In genomic region chr6:56804996-56805395, GRCh38 we compare ENCODE assay signal across 13 cellular contexts.
DNase-seq lines count a peak whose midpoint lies in the region; ATAC-seq and TF ChIP-seq lines count a peak whose summit lies in the region.
"Had no signal": no experiment of that assay in that cellular context is flagged by ENCODE, and none has a peak within 500 bp of the region (broad histone marks: within the 10 kb centered on the region; RNA-seq: fewer than 3 reads in every experiment).

No MANE protein-coding gene starts in this region.

- TF ChIP-seq CTCF in AG10803 (conservative IDR thresholded peaks at IDR 0.05; ENCODE audit: low read length) (no peak), chondrocyte (IDR thresholded peaks at IDR 0.05) (no peak), colonic mucosa (IDR thresholded peaks at IDR 0.05) (no peak)

- H3K4me1 Mint-ChIP-seq in chondrocyte (ENCODE audit: low read depth): peaks cover 75% of the 10 kb centered on the region
- H3K4me1 Mint-ChIP-seq: activated CD4-positive, alpha-beta T cell treated with anti-CD3 and anti-CD28 coated beads, Interleukin-2, amount 10 ng/mL, durations not matched to agents 24 days and 14 days; natural killer cell had no signal

- no peaks in the 10 kb centered on the region for H3K9me3 Mint-ChIP-seq in chondrocyte (ENCODE audit: low read depth)
- H3K9me3 Mint-ChIP-seq: activated CD4-positive, alpha-beta T cell treated with anti-CD3 and anti-CD28 coated beads, Interleukin-2, amount 10 ng/mL, durations not matched to agents 24 days and 14 days; natural killer cell; stimulated activated naive CD8-positive, alpha-beta T cell treated with anti-CD3 and anti-CD28 coated beads, Interleukin-15, Interleukin-2, amounts not matched to agents 100 ng/mL and 50 ng/mL, for 24 hours had no signal

- H3K27ac Mint-ChIP-seq in chondrocyte (ENCODE audit: unreplicated experiment): peak overlapping the region; percentile 86
- H3K27ac Mint-ChIP-seq: activated CD4-positive, alpha-beta T cell treated with anti-CD3 and anti-CD28 coated beads, Interleukin-2, amount 10 ng/mL, durations not matched to agents 24 days and 14 days; natural killer cell; stimulated activated naive CD8-positive, alpha-beta T cell treated with anti-CD3 and anti-CD28 coated beads, Interleukin-15, Interleukin-2, amounts not matched to agents 100 ng/mL and 50 ng/mL, for 24 hours had no signal

- H3K27me3 Mint-ChIP-seq in chondrocyte (ENCODE audit: low read depth): no peaks in the 10 kb centered on the region
- H3K27me3 Mint-ChIP-seq: stimulated activated naive CD8-positive, alpha-beta T cell treated with anti-CD3 and anti-CD28 coated beads, Interleukin-15, Interleukin-2, amounts not matched to agents 100 ng/mL and 50 ng/mL, for 24 hours had no signal

- H3K27me3 ChIP-seq in MG63 (no peaks in the 10 kb centered on the region), colonic mucosa (no peaks in the 10 kb centered on the region), H7 (ENCODE audit: control insufficient read depth, insufficient read depth, low read length) (no peaks in the 10 kb centered on the region)
- H3K27me3 ChIP-seq: BLaER1 treated with 17β-estradiol and CSF1 and Interleukin-3, amounts not matched to agents 10 nM and 100 nM had no signal

- DNase-seq in AG10803 (ENCODE audit: low read depth) (peak; percentile 64), MG63 (peak; percentile 25), chondrocyte (ENCODE audit: low spot score) (no peak), lung microvascular endothelial cell (ENCODE audit: low read depth in 2 of 2) (peak; percentile 38 to 88), head of caudate nucleus (no peak), colonic mucosa (no peak), H7 (no peak)
- DNase-seq: activated CD4-positive, alpha-beta T cell treated with anti-CD3 and anti-CD28 coated beads, Interleukin-2, amount 10 ng/mL, durations not matched to agents 24 days and 14 days; cortex of kidney; natural killer cell had no signal

- H3K4me3 Mint-ChIP-seq in chondrocyte (ENCODE audit: unreplicated experiment): no peak overlapping the region
- H3K4me3 Mint-ChIP-seq: activated CD4-positive, alpha-beta T cell treated with anti-CD3 and anti-CD28 coated beads, Interleukin-2, amount 10 ng/mL, durations not matched to agents 24 days and 14 days; natural killer cell; stimulated activated naive CD8-positive, alpha-beta T cell treated with anti-CD3 and anti-CD28 coated beads, Interleukin-15, Interleukin-2, amounts not matched to agents 100 ng/mL and 50 ng/mL, for 24 hours had no signal

- no peak overlapping the region for H3K27ac ChIP-seq in colonic mucosa
- H3K27ac ChIP-seq: BLaER1 treated with 17β-estradiol and CSF1 and Interleukin-3, amounts not matched to agents 10 nM and 100 nM had no signal

- H3K9me3 ChIP-seq in MG63 (no peaks in the 10 kb centered on the region), colonic mucosa (no peaks in the 10 kb centered on the region)
- H3K9me3 ChIP-seq: BLaER1 treated with 17β-estradiol and CSF1 and Interleukin-3, amounts not matched to agents 10 nM and 100 nM had no signal

- ATAC-seq in GM21390 (IDR thresholded peaks at IDR 0.05; ENCODE audit: unreplicated experiment): no peak
- ATAC-seq: natural killer cell had no signal

- intact Hi-C loops in head of caudate nucleus (cut with DNase I): no loop called here
- intact Hi-C loops in colonic mucosa (cut with DNase I): no loop called here

- H3K4me1 ChIP-seq in colonic mucosa: no peaks in the 10 kb centered on the region

- H3K9ac ChIP-seq in colonic mucosa (ENCODE audit: low read depth in 2 of 2, low read length in 2 of 2): no peak overlapping the region
- H3K9ac ChIP-seq: BLaER1 treated with 17β-estradiol and CSF1 and Interleukin-3, amounts not matched to agents 10 nM and 100 nM had no signal

- no peaks in the 10 kb centered on the region for H3K36me3 ChIP-seq in MG63
- no peaks in the 10 kb centered on the region for H3K36me3 ChIP-seq in colonic mucosa
- no peaks in the 10 kb centered on the region for H3K36me3 ChIP-seq in H7 (replicated peaks; ENCODE audit: control insufficient read depth, insufficient read depth, low read length)

- no peaks in the 10 kb centered on the region for H3K36me3 Mint-ChIP-seq in chondrocyte (ENCODE audit: low read depth)
- H3K36me3 Mint-ChIP-seq: natural killer cell had no signal

- H3K4me3 ChIP-seq in AG10803 (ENCODE audit: low read length) (no peak overlapping the region), MG63 (no peak overlapping the region), colonic mucosa (no peak overlapping the region), H7 (ENCODE audit: insufficient read depth, low read depth, low read length) (no peak overlapping the region)
- H3K4me3 ChIP-seq: BLaER1 treated with 17β-estradiol and CSF1 and Interleukin-3, amounts not matched to agents 10 nM and 100 nM had no signal

Comparison
In these comparisons a context has a peak if more than half of its experiments do, and no peak if none do; other contexts are left out.
1. DNase-seq: peak in AG10803 (single experiment), MG63 (single experiment) and lung microvascular endothelial cell (2 of 2); none in chondrocyte (single experiment), head of caudate nucleus (0 of 42), colonic mucosa (single experiment) and H7 (single experiment).